In the genomic region with DNA sequence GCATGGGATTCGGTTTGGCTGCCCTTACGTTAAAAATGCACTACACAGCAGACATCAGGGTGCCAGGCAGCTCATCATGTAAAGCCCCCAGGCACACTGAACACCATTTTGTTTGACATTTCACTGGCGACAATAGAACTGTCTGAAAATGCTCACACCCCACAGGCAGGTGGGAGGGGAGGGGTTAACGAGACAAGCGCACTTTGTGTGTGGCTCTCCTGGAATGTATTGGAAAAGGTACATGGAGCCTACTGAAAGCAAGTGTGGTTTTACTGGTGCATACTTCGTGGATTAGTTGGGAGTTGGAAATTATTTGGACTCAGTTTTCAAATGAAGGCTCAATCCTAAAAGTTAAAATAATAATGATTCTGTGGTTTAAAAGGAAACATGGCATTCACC, we compare ENCODE assay signal across 13 cellular contexts. TPM values are rescaled to one million over a fixed set of nuclear protein-coding genes. Genes with fewer than 3 reads are reported as not detected.
DNase-seq lines count a peak whose midpoint lies in the region; FAIRE-seq and TF ChIP-seq lines count a peak whose summit lies in the region.
"Had no signal": no experiment of that assay in that cellular context is flagged by ENCODE, and none has a peak within 500 bp of the region (broad histone marks: within the 10 kb centered on the region; RNA-seq: fewer than 3 reads in every experiment).

No MANE protein-coding gene starts in this region.

- H3K18ac ChIP-seq in mesenchymal stem cell (ENCODE audit: low read depth in 1 of 2, low read length in 2 of 2): no peak overlapping the region

- DNase-seq in ELF-1 (ENCODE audit: low read depth, low spot score): peak; percentile 48
- DNase-seq in SW480 (ENCODE audit: low spot score): peak; percentile 12
- DNase-seq in epithelial cell of prostate (ENCODE audit: low read depth, low spot score): no peak
- no peak for DNase-seq in mesenchymal stem cell
- no peak for DNase-seq in MG63
- no peak for DNase-seq in NOMO-1 treated with dmso at 0.1 percent for 144 hours (lab: John Stamatoyannopoulos, UW; ENCODE audit: unreplicated experiment)
- DNase-seq in D721Med (ENCODE audit: insufficient read length, low spot score): no peak
- DNase-seq in RKO (ENCODE audit: low spot score): no peak
- DNase-seq: 8988T, NCI-H146, PC-9 had no signal

- H3K36me3 ChIP-seq in mesenchymal stem cell (ENCODE audit: control insufficient read depth in 1 of 2, insufficient read depth in 2 of 2, low read depth in 1 of 2, low read length in 2 of 2): no peaks in the 10 kb centered on the region
- no peaks in the 10 kb centered on the region for H3K36me3 ChIP-seq in MG63
- H3K36me3 ChIP-seq: BLaER1 treated with 17β-estradiol and CSF1 and Interleukin-3, amounts not matched to agents 10 nM and 100 nM had no signal

- H3K9me3 ChIP-seq in mesenchymal stem cell (ENCODE audit: control insufficient read depth, low read length) (no peaks in the 10 kb centered on the region), MG63 (no peaks in the 10 kb centered on the region)
- H3K9me3 ChIP-seq: BLaER1 treated with 17β-estradiol and CSF1 and Interleukin-3, amounts not matched to agents 10 nM and 100 nM had no signal

- H2AFZ ChIP-seq in mesenchymal stem cell (ENCODE audit: low read depth, low read length): no peak overlapping the region
- H2AFZ ChIP-seq: PC-9 had no signal

- H3K27me3 ChIP-seq in mesenchymal stem cell (ENCODE audit: control insufficient read depth in 1 of 2, insufficient read depth in 1 of 2, low read length in 2 of 2) (no peaks in the 10 kb centered on the region), MG63 (no peaks in the 10 kb centered on the region)
- H3K27me3 ChIP-seq: BLaER1 treated with 17β-estradiol and CSF1 and Interleukin-3, amounts not matched to agents 10 nM and 100 nM had no signal

- no peak overlapping the region for H3K14ac ChIP-seq in mesenchymal stem cell (ENCODE audit: low read length in 2 of 2)

- peaks cover 9% of the 10 kb centered on the region for H3K4me1 ChIP-seq in mesenchymal stem cell (ENCODE audit: control insufficient read depth, insufficient read depth, low read depth, low read length)
- H3K4me1 ChIP-seq: BLaER1 treated with 17β-estradiol and CSF1 and Interleukin-3, amounts not matched to agents 10 nM and 100 nM had no signal

- H3K4me3 ChIP-seq in mesenchymal stem cell (ENCODE audit: insufficient read depth in 1 of 2, low read depth in 1 of 2, low read length in 2 of 2) (no peak overlapping the region), MG63 (no peak overlapping the region)
- H3K4me3 ChIP-seq: BLaER1 treated with 17β-estradiol and CSF1 and Interleukin-3, amounts not matched to agents 10 nM and 100 nM; PC-9 had no signal

- H3K23ac ChIP-seq in mesenchymal stem cell (ENCODE audit: low read length in 2 of 2): no peak overlapping the region

- H2BK5ac ChIP-seq in mesenchymal stem cell (ENCODE audit: low read depth, low read length, poor library complexity, severe bottlenecking): peak overlapping the region; percentile 71

- no peak for FAIRE-seq in D721Med (lab: Jason Lieb, UNC)
- FAIRE-seq: H54 had no signal

- no peaks in the 10 kb centered on the region for H3K79me1 ChIP-seq in mesenchymal stem cell (replicated peaks; ENCODE audit: low read length, poor library complexity, severe bottlenecking)

- WGBS in mesenchymal stem cell: 90% methylated on average over 6 of the region's 6 CpGs

- no peak overlapping the region for H2BK15ac ChIP-seq in mesenchymal stem cell (ENCODE audit: low read depth, poor library complexity, severe bottlenecking)

- H4K8ac ChIP-seq in mesenchymal stem cell (ENCODE audit: low read length): no peak overlapping the region

- H2BK120ac ChIP-seq in mesenchymal stem cell (ENCODE audit: low read depth, low read length): no peak overlapping the region

- H4K91ac ChIP-seq in mesenchymal stem cell (ENCODE audit: low read length): peak overlapping the region; percentile 12

- H3K9ac ChIP-seq in mesenchymal stem cell (ENCODE audit: low read length): no peak overlapping the region
- H3K9ac ChIP-seq: BLaER1 treated with 17β-estradiol and CSF1 and Interleukin-3, amounts not matched to agents 10 nM and 100 nM had no signal

- H3K27ac ChIP-seq in epithelial cell of prostate (peak overlapping the region; percentile 30), mesenchymal stem cell (ENCODE audit: low read length, poor library complexity, severe bottlenecking) (peak overlapping the region; percentile 48)
- H3K27ac ChIP-seq: BLaER1 treated with 17β-estradiol and CSF1 and Interleukin-3, amounts not matched to agents 10 nM and 100 nM; PC-9 had no signal

- no peak overlapping the region for H3K4me2 ChIP-seq in mesenchymal stem cell (ENCODE audit: low read length, poor library complexity, severe bottlenecking)
- H3K4me2 ChIP-seq: BLaER1 treated with 17β-estradiol and CSF1 and Interleukin-3, amounts not matched to agents 10 nM and 100 nM; PC-9 had no signal

- no peak overlapping the region for H3K4ac ChIP-seq in mesenchymal stem cell (ENCODE audit: low read depth in 1 of 2, low read length in 2 of 2)

- H2AK5ac ChIP-seq in mesenchymal stem cell (ENCODE audit: low read length, severe bottlenecking): peak overlapping the region; percentile 7

- no peak for TF ChIP-seq CTCF in D721Med (IDR thresholded peaks at IDR 0.05; ENCODE audit: insufficient read depth, missing control alignments)

- H2BK12ac ChIP-seq in mesenchymal stem cell (ENCODE audit: low read length in 2 of 2): peak overlapping the region in 1 of 2 experiments; percentile 32

RNA-seq across cellular contexts. Expression of a gene that starts 31.6 kb away (rescaled TPM):
- polyA plus RNA-seq in mesenchymal stem cell (2013, experiment 1 of 2): 1.0 TPM
- 1.7 TPM for polyA plus RNA-seq in mesenchymal stem cell (2013, experiment 2 of 2)
- not detected in 2 replicates for total RNA-seq in MG63 (2014; rRNA removed; shearing (Covaris generic); ENCODE audit: low replicate concordance)
- total RNA-seq: PC-9 had no signal

Comparison
In these comparisons a context has a peak if more than half of its experiments do, and no peak if none do; other contexts are left out.
1. DNase-seq: peak in ELF-1 (single experiment) and SW480 (single experiment); none in epithelial cell of prostate (single experiment), mesenchymal stem cell (single experiment), MG63 (single experiment), NOMO-1 treated with dmso at 0.1 percent for 144 hours (single experiment), D721Med (single experiment) and RKO (single experiment).